8 cellular contexts compared by ENCODE assay signal in genomic region chr6:6825986-6826901, GRCh38.
DNase-seq lines count a peak whose midpoint lies in the region; ATAC-seq and TF ChIP-seq lines count a peak whose summit lies in the region.

No MANE protein-coding gene starts in this region.

- H3K9me3 ChIP-seq in heart right ventricle (no peaks in the 10 kb centered on the region), suprapubic skin (no peaks in the 10 kb centered on the region)

- H3K27me3 ChIP-seq in heart right ventricle, result no peaks in the 10 kb centered on the region
- H3K27me3 ChIP-seq in suprapubic skin, result no peaks in the 10 kb centered on the region

- H3K36me3 ChIP-seq in heart right ventricle, result no peaks in the 10 kb centered on the region
- H3K36me3 ChIP-seq in suprapubic skin, result no peaks in the 10 kb centered on the region

- no peak for TF ChIP-seq EP300 in suprapubic skin (IDR thresholded peaks at IDR 0.05)

- TF ChIP-seq CTCF in heart right ventricle (IDR thresholded peaks at IDR 0.05) (no peak), suprapubic skin (IDR thresholded peaks at IDR 0.05) (no peak)

- H3K4me3 ChIP-seq in heart right ventricle, result no peak overlapping the region
- H3K4me3 ChIP-seq in suprapubic skin, result no peak overlapping the region

- H3K4me1 ChIP-seq in heart right ventricle, result peaks cover 4 to 44% (median 22%) of the 10 kb centered on the region in 9 donors
- peaks cover 34% of the 10 kb centered on the region for H3K4me1 ChIP-seq in suprapubic skin

- DNase-seq in DMS153 (lab: John Stamatoyannopoulos, UW) (peak; percentile 68), SHP77 (lab: John Stamatoyannopoulos, UW) (peak; percentile 52 to 60), heart right ventricle (peak; percentile 45 to 60), suprapubic skin (ENCODE audit: low spot score in 2 of 2) (peak in 1 of 2 donors; percentile 79), NCI-H1930 (lab: John Stamatoyannopoulos, UW) (no peak)

- TF ChIP-seq POLR2A in suprapubic skin (IDR thresholded peaks at IDR 0.05), result no peak

- peak overlapping the region; percentile 46 to 90 (median 77) for H3K27ac ChIP-seq in heart right ventricle
- H3K27ac ChIP-seq in suprapubic skin, result peak overlapping the region; percentile 77

- intact Hi-C loops in heart right ventricle (cut with DNase I), result loop anchor here in 3 of 10 donors (5.0 to 10.0 kb wide), 3 partner anchors 69 to 89 kb away; no protein-coding TSS in a partner anchor

- ATAC-seq in GM19372 (IDR thresholded peaks at IDR 0.05; ENCODE audit: low read depth, unreplicated experiment) (peak; percentile 74), HG03460 (IDR thresholded peaks at IDR 0.05; ENCODE audit: unreplicated experiment) (peak; percentile 87), heart right ventricle (peak; percentile 75 to 94 (median 88)), GM21515 (IDR thresholded peaks at IDR 0.05; ENCODE audit: unreplicated experiment) (no peak)

- 26 to 44% methylated on average over 19 of the region's 19 CpGs for WGBS in heart right ventricle, 2 donors
- WGBS in suprapubic skin, result 57% methylated on average over 17 of the region's 19 CpGs

Comparison
In these comparisons a context has a peak if more than half of its experiments do, and no peak if none do; other contexts are left out.
1. DNase-seq: peak in DMS153 (single experiment), SHP77 (2 of 2) and heart right ventricle (2 of 2); none in NCI-H1930 (0 of 2).